Comparison of ENCODE assay signal across 11 cellular contexts in the genomic region with DNA sequence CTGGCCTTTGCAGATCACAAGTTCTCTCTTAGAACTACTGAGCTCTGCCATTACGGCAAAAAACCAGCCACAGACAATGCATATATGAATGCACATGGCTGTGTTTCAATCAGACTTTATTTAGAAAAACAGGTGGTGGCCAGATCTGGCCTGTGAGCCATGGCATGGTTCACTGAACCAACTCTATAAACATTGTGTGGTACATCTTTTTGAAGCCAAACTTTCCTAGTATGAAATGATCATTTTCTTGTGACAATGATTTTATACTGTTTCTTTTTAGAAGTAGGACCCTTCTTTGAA.
DNase-seq lines count a peak whose midpoint lies in the region; ATAC-seq and TF ChIP-seq lines count a peak whose summit lies in the region.
"Had no signal": no experiment of that assay in that cellular context is flagged by ENCODE, and none has a peak within 500 bp of the region (broad histone marks: within the 10 kb centered on the region; RNA-seq: fewer than 3 reads in every experiment).

No MANE protein-coding gene starts in this region.

- 0 out of 2 replicates have a peak, but pooled peaks cover 7% of the 10 kb centered on the region for H4K20me1 ChIP-seq in BLaER1
- no peaks in the 10 kb centered on the region for H4K20me1 ChIP-seq in osteoblast (ENCODE audit: insufficient read depth, low read length)
- no peaks in the 10 kb centered on the region for H4K20me1 ChIP-seq in mammary epithelial cell (ENCODE audit: insufficient read depth, low read length)

- CTCF ChIA-PET in T-cell (lab: Charles Lee): interaction anchor here (0.7 to 4.6 kb wide), 10 partner anchors 8 to 276 kb away, joined by 4 to 45 read pairs (median 4); a partner anchor contains a TSS
- CTCF ChIA-PET in mammary epithelial cell (lab: Charles Lee; ENCODE audit: low non-redundant PET): no interaction called here

- POLR2A ChIA-PET in T-cell (lab: Charles Lee): interaction anchor here (0.6 to 0.7 kb wide), 3 partner anchors 66 to 1814 kb away, joined by 3 to 5 read pairs (median 4); a partner anchor contains a TSS

- H3K27me3 Mint-ChIP-seq in T-cell: no peaks in the 10 kb centered on the region

- dilution Hi-C loops in mammary epithelial cell (cut with HindIII; ENCODE audit: low sequenced_read_pairs): no loop called here

- H3K9me3 Mint-ChIP-seq in T-cell: peaks cover 0 to 4% (median 0%) of the 10 kb centered on the region in 3 donors

- H3K27ac Mint-ChIP-seq in T-cell: peak overlapping the region; percentile 84 to 95
- H3K27ac Mint-ChIP-seq: activated naive CD4-positive, alpha-beta T cell treated with anti-CD3 and anti-CD28 coated beads for 36 hours had no signal

- H2AFZ ChIP-seq in osteoblast (ENCODE audit: low read length): no peak overlapping the region
- no peak overlapping the region for H2AFZ ChIP-seq in mammary epithelial cell (ENCODE audit: low read depth, low read length)

- H3K4me3 Mint-ChIP-seq in T-cell: peak overlapping the region; percentile 86 to 94 (median 91)

- DNase-seq in T-cell (no peak), osteoblast (ENCODE audit: insufficient read length, low spot score, missing footprints) (no peak), mammary epithelial cell (no peak), RKO (ENCODE audit: low spot score) (no peak), DMS153 (lab: John Stamatoyannopoulos, UW) (no peak)
- DNase-seq: activated naive CD4-positive, alpha-beta T cell treated with anti-CD3 and anti-CD28 coated beads for 36 hours; left ventricle myocardium superior; NCI-H1105 treated with DMSO at 0.1 percent for 48 hours had no signal

- H3K79me2 ChIP-seq in osteoblast (ENCODE audit: insufficient read depth, low read length) (no peaks in the 10 kb centered on the region), mammary epithelial cell (ENCODE audit: insufficient read depth, low read length) (no peaks in the 10 kb centered on the region)

- TF ChIP-seq CTCF in osteoblast (IDR thresholded peaks at IDR 0.05; ENCODE audit: extremely low read depth, low read depth, low read length) (no peak), mammary epithelial cell (conservative IDR thresholded peaks at IDR 0.05 in 1 of 2, IDR thresholded peaks at IDR 0.05 in 1 of 2; ENCODE audit: extremely low read depth in 1 of 2, insufficient read depth in 1 of 2, low read depth in 1 of 2, low read length in 2 of 2) (no peak)

- H3K9ac ChIP-seq in BLaER1 (peak overlapping the region; percentile 78), mammary epithelial cell (ENCODE audit: insufficient read depth, low read length) (no peak overlapping the region)

- H3K4me1 ChIP-seq in BLaER1 (peaks cover 57% of the 10 kb centered on the region), osteoblast (ENCODE audit: insufficient read depth, low read length) (no peaks in the 10 kb centered on the region), mammary epithelial cell (ENCODE audit: insufficient read depth, low read length) (peaks cover 18% of the 10 kb centered on the region)

- H3K4me3 ChIP-seq in BLaER1 (peak overlapping the region; percentile 70), osteoblast (ENCODE audit: insufficient read depth, low read length) (no peak overlapping the region), mammary epithelial cell (replicated peaks in 1 of 3; ENCODE audit: insufficient read depth in 1 of 3, low read depth in 2 of 3, low read length in 3 of 3) (no peak overlapping the region)

- no peaks in the 10 kb centered on the region for H3K36me3 ChIP-seq in BLaER1
- H3K36me3 ChIP-seq in osteoblast (ENCODE audit: insufficient read depth, low read length): no peaks in the 10 kb centered on the region
- H3K36me3 ChIP-seq in mammary epithelial cell (ENCODE audit: insufficient read depth, low read length): no peaks in the 10 kb centered on the region

- H3K4me2 ChIP-seq in BLaER1: peak overlapping the region; percentile 94
- no peak overlapping the region for H3K4me2 ChIP-seq in osteoblast (ENCODE audit: insufficient read depth, low read length)
- H3K4me2 ChIP-seq in mammary epithelial cell (ENCODE audit: insufficient read depth, low read depth, low read length): no peak overlapping the region

- H3K27me3 ChIP-seq in BLaER1: no peaks in the 10 kb centered on the region
- no peaks in the 10 kb centered on the region for H3K27me3 ChIP-seq in osteoblast (ENCODE audit: insufficient read depth, low read length)
- no peaks in the 10 kb centered on the region for H3K27me3 ChIP-seq in mammary epithelial cell (ENCODE audit: insufficient read depth, low read length)

- BruUV-seq in mammary epithelial cell (replicated peaks; lab: Mats Ljungman, UMichigan): no TSS peak

- no peaks in the 10 kb centered on the region for H3K36me3 Mint-ChIP-seq in T-cell

- H3K27ac ChIP-seq in BLaER1: peak overlapping the region; percentile 80
- H3K27ac ChIP-seq in osteoblast (ENCODE audit: low read depth, low read length): no peak overlapping the region
- no peak overlapping the region for H3K27ac ChIP-seq in mammary epithelial cell (ENCODE audit: insufficient read depth, low read depth, low read length)

- intact Hi-C loops in mammary epithelial cell (cut with micrococcal nuclease): no loop called here

- in situ Hi-C loops in mammary epithelial cell (cut with MboI; ENCODE audit: low sequenced_read_pairs in 2 of 2): no loop called here

- H3K9me3 ChIP-seq in BLaER1 (peaks cover 10% of the 10 kb centered on the region), osteoblast (ENCODE audit: low read depth, low read length) (no peaks in the 10 kb centered on the region), mammary epithelial cell (replicated peaks; ENCODE audit: insufficient read depth, low read length) (no peaks in the 10 kb centered on the region)

- ATAC-seq in GM18517 (IDR thresholded peaks at IDR 0.05; ENCODE audit: unreplicated experiment) (peak; percentile 53), HG02840 (IDR thresholded peaks at IDR 0.05; ENCODE audit: low FRiP score, unreplicated experiment) (peak; percentile 45), T-cell (replicated peaks in 1 of 4) (no peak)
- ATAC-seq: left ventricle myocardium superior had no signal

- WGBS in mammary epithelial cell (ENCODE audit: low coverage, missing lambda C conversion rate): 100% methylated on average over 1 of the region's 1 CpG

- peaks cover 54 to 66% (median 56%) of the 10 kb centered on the region in 3 donors for H3K4me1 Mint-ChIP-seq in T-cell

Comparison
In these comparisons a context has a peak if more than half of its experiments do, and no peak if none do; other contexts are left out.
1. ATAC-seq: peak in GM18517 (single experiment) and HG02840 (single experiment); none in T-cell (0 of 4).